In the genomic region with DNA sequence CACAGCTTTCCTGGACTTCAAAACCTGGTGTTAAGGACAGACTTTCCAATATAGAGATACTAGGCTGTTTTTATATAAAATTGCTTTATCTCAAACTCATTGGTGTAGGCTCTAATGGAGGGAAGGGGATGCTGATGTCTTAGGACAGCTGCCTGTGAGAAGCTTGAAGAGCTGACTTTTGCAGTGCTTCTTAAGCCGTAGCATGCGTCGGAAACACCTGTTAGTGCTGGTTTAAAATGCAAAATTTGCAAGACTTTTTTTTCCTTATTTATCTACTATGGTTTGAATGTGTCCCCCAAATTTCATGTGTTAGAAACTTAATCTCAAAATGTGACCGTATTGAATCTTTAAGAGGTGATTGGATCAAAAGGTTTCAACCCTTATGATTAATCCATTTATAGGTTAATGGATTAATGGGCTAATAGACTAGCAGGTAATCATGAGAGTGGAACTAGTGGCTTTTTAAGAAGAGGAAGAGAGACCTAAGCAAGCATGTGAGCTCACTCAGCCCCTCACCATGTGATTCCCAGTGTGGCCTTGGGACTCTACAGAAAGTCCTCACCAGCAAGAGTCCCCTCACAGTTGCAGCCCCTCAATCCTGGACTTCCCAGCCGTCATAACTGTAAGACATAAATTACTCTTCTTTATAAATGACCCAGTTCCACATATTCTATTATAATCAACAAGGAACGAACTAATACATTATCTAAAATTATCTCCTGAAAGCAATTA, we compare ENCODE assay signal across 24 cellular contexts.
DNase-seq lines count a peak whose midpoint lies in the region; ATAC-seq and TF ChIP-seq lines count a peak whose summit lies in the region.
"Had no signal": no experiment of that assay in that cellular context is flagged by ENCODE, and none has a peak within 500 bp of the region (broad histone marks: within the 10 kb centered on the region; RNA-seq: fewer than 3 reads in every experiment).

No MANE protein-coding gene starts in this region.

- H3K4me1 Mint-ChIP-seq in stimulated activated effector memory CD8-positive, alpha-beta T cell treated with anti-CD3 and anti-CD28 coated beads, Interleukin-12 subunit alpha, Interleukin-12 subunit beta, amount 100 ng/mL, for 72 hours, result peaks cover 30% of the 10 kb centered on the region

- no peaks in the 10 kb centered on the region for H3K27me3 ChIP-seq in DOHH2 (ENCODE audit: control insufficient read depth, low read length)
- H3K27me3 ChIP-seq: heart left ventricle had no signal

- no peaks in the 10 kb centered on the region for H4K20me1 ChIP-seq in DOHH2 (ENCODE audit: control insufficient read depth, insufficient read depth, low read depth, low read length)

- TF ChIP-seq CTCF in DOHH2 (IDR thresholded peaks at IDR 0.05; ENCODE audit: low read depth, low read length, poor library complexity, severe bottlenecking), result no peak

- peak overlapping the region; percentile 95 for H3K27ac ChIP-seq in DOHH2 (ENCODE audit: low read depth, low read length)
- H3K27ac ChIP-seq: heart left ventricle had no signal

- H3K4me3 ChIP-seq in DOHH2 (ENCODE audit: low read length), result peak overlapping the region; percentile 54
- H3K4me3 ChIP-seq: heart left ventricle had no signal

- H3F3A ChIP-seq in DOHH2 (ENCODE audit: control insufficient read depth, insufficient read depth), result peaks cover 34% of the 10 kb centered on the region

- in situ Hi-C loops in G401 (cut with HindIII; ENCODE audit: low sequenced_read_pairs), result no loop called here

- H3K79me2 ChIP-seq in DOHH2 (ENCODE audit: control insufficient read depth, low read length), result no peaks in the 10 kb centered on the region

- H3K9me2 ChIP-seq in DOHH2 (replicated peaks; ENCODE audit: control insufficient read depth, low read length), result no peaks in the 10 kb centered on the region

- H3K9me3 Mint-ChIP-seq in stimulated activated effector memory CD8-positive, alpha-beta T cell treated with anti-CD3 and anti-CD28 coated beads, Interleukin-12 subunit alpha, Interleukin-12 subunit beta, amount 100 ng/mL, for 72 hours, result no peaks in the 10 kb centered on the region
- H3K9me3 Mint-ChIP-seq: activated CD4-positive, alpha-beta memory T cell treated with anti-CD3 and anti-CD28 coated beads, Interleukin-2, amount 10 ng/mL, durations not matched to agents 7 days and 5 days; activated naive CD8-positive, alpha-beta T cell treated with anti-CD3 and anti-CD28 coated beads, Interleukin-2, amount 50 U/mL, for 24 hours had no signal

- H3K4me1 ChIP-seq in DOHH2 (ENCODE audit: control insufficient read depth, low read length), result peaks cover 94% of the 10 kb centered on the region

- H3K4me3 Mint-ChIP-seq in stimulated activated effector memory CD8-positive, alpha-beta T cell treated with anti-CD3 and anti-CD28 coated beads, Interleukin-12 subunit alpha, Interleukin-12 subunit beta, amount 100 ng/mL, for 72 hours, result no peak overlapping the region
- H3K4me3 Mint-ChIP-seq: activated CD4-positive, alpha-beta memory T cell treated with anti-CD3 and anti-CD28 coated beads, Interleukin-2, amount 10 ng/mL, durations not matched to agents 7 days and 5 days; activated naive CD8-positive, alpha-beta T cell treated with anti-CD3 and anti-CD28 coated beads, Interleukin-2, amount 50 U/mL, for 24 hours; CD14-positive monocyte; naive thymus-derived CD8-positive, alpha-beta T cell had no signal

- H3K4me2 ChIP-seq in DOHH2 (ENCODE audit: low read length), result peak overlapping the region; percentile 77

- H3K36me3 Mint-ChIP-seq in stimulated activated effector memory CD8-positive, alpha-beta T cell treated with anti-CD3 and anti-CD28 coated beads, Interleukin-12 subunit alpha, Interleukin-12 subunit beta, amount 100 ng/mL, for 72 hours, result peaks cover 42% of the 10 kb centered on the region
- H3K36me3 Mint-ChIP-seq: CD14-positive monocyte had no signal

- no peaks in the 10 kb centered on the region for H3K9me3 ChIP-seq in DOHH2 (ENCODE audit: control insufficient read depth, insufficient read depth, low read length)
- H3K9me3 ChIP-seq: heart left ventricle had no signal

- peak; percentile 75 for DNase-seq in NCI-H82 (lab: John Stamatoyannopoulos, UW)
- no peak for DNase-seq in mucosa of gallbladder (ENCODE audit: low spot score)
- no peak for DNase-seq in G401 (ENCODE audit: low spot score)
- no peak for DNase-seq in stimulated activated effector memory CD8-positive, alpha-beta T cell treated with anti-CD3 and anti-CD28 coated beads, Interleukin-12 subunit alpha, Interleukin-12 subunit beta, amount 100 ng/mL, for 72 hours (ENCODE audit: low spot score in 2 of 2)
- no peak for DNase-seq in HK-2 (ENCODE audit: unreplicated experiment)
- DNase-seq: 8988T; activated CD4-positive, alpha-beta memory T cell treated with anti-CD3 and anti-CD28 coated beads, Interleukin-2, amount 10 ng/mL, durations not matched to agents 7 days and 5 days; activated naive CD8-positive, alpha-beta T cell treated with anti-CD3 and anti-CD28 coated beads, Interleukin-2, amount 50 U/mL, for 24 hours; DMS79; effector CD4-positive, alpha-beta T cell; GOT3; heart left ventricle; islet precursor cell; KBM-7; naive thymus-derived CD8-positive, alpha-beta T cell; NCI-H1092 treated with DMSO at 0.1 percent for 48 hours; NCI-H2171; stimulated activated naive CD4-positive, alpha-beta T cell; SW 1271; trophoblast cell had no signal

- no peaks in the 10 kb centered on the region for H3K36me3 ChIP-seq in DOHH2 (ENCODE audit: control insufficient read depth, low read length)
- H3K36me3 ChIP-seq: heart left ventricle had no signal

- ATAC-seq in GM19328 (IDR thresholded peaks at IDR 0.05; ENCODE audit: unreplicated experiment) (peak; percentile 54), HG02870 (IDR thresholded peaks at IDR 0.05; ENCODE audit: unreplicated experiment) (peak; percentile 65)
- no peak for ATAC-seq in stimulated activated effector memory CD8-positive, alpha-beta T cell treated with anti-CD3 and anti-CD28 coated beads, Interleukin-12 subunit alpha, Interleukin-12 subunit beta, amount 100 ng/mL, for 72 hours
- ATAC-seq: activated naive CD8-positive, alpha-beta T cell treated with anti-CD3 and anti-CD28 coated beads, Interleukin-2, amount 50 U/mL, for 24 hours; heart left ventricle; naive thymus-derived CD8-positive, alpha-beta T cell had no signal

- no peak overlapping the region for H3K27ac Mint-ChIP-seq in stimulated activated effector memory CD8-positive, alpha-beta T cell treated with anti-CD3 and anti-CD28 coated beads, Interleukin-12 subunit alpha, Interleukin-12 subunit beta, amount 100 ng/mL, for 72 hours
- H3K27ac Mint-ChIP-seq: activated CD4-positive, alpha-beta memory T cell treated with anti-CD3 and anti-CD28 coated beads, Interleukin-2, amount 10 ng/mL, durations not matched to agents 7 days and 5 days; activated naive CD8-positive, alpha-beta T cell treated with anti-CD3 and anti-CD28 coated beads, Interleukin-2, amount 50 U/mL, for 24 hours; CD14-positive monocyte; naive thymus-derived CD8-positive, alpha-beta T cell had no signal
